11 cellular contexts compared by ENCODE assay signal in the genomic region with DNA sequence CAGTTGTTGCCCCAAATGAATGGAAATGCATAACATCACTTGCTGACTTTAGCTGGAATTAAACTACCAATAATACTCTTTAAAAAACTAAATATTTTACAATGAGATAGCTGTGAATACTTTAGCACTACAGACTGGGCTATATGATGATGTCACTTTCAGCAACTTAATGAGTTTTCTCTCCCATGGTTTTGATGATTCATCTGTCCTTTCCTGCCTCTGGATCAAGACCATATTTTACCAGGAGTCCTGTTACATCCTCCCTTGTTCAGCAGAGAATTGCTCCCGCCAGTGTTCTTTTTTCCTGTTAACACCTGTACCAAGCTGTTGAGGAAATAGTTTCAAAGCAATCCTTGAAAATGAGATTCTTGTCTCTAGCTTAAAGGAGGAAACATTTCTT.
DNase-seq lines count a peak whose midpoint lies in the region; ATAC-seq and TF ChIP-seq lines count a peak whose summit lies in the region.
"Had no signal": no experiment of that assay in that cellular context is flagged by ENCODE, and none has a peak within 500 bp of the region (broad histone marks: within the 10 kb centered on the region; RNA-seq: fewer than 3 reads in every experiment).

No MANE protein-coding gene starts in this region.

- H3K27me3 ChIP-seq in heart left ventricle = no peaks in the 10 kb centered on the region

- H3K9me3 ChIP-seq in heart left ventricle = no peaks in the 10 kb centered on the region
- H3K9me3 ChIP-seq: thoracic aorta had no signal

- no peak for DNase-seq in heart left ventricle
- no peak for DNase-seq in Right ventricle myocardium superior
- peak; percentile 73 for DNase-seq in SW480 (ENCODE audit: low spot score)
- DNase-seq in foreskin fibroblast = peak; percentile 68 to 83
- peak; percentile 57 for DNase-seq in stromal cell of bone marrow (ENCODE audit: low read depth)
- DNase-seq in coronary artery (ENCODE audit: low spot score) = no peak
- no peak for DNase-seq in putamen (ENCODE audit: low spot score)
- DNase-seq in NOMO-1 treated with DMSO at 0.1 percent for 48 hours (lab: John Stamatoyannopoulos, UW; ENCODE audit: unreplicated experiment) = no peak
- DNase-seq: NCI-H1694 had no signal

- no peak for TF ChIP-seq CTCF in heart left ventricle (IDR thresholded peaks at IDR 0.05)
- no peak for TF ChIP-seq CTCF in foreskin fibroblast (IDR thresholded peaks at IDR 0.05; ENCODE audit: low read depth, low read length)
- no peak for TF ChIP-seq CTCF in coronary artery (IDR thresholded peaks at IDR 0.05)

- ATAC-seq in heart left ventricle (peak in 3 of 4 donors; percentile 52 to 85 (median 66)), Right ventricle myocardium superior (ENCODE audit: poor library complexity) (no peak)
- ATAC-seq: activated CD4-positive, CD25-positive, alpha-beta regulatory T cell treated with anti-CD3 and anti-CD28 coated beads, Interleukin-2, amount 50 U/mL, for 24 hours had no signal

- WGBS in heart left ventricle, 4 donors = 58 to 69% (median 64%) methylated on average over 1 of the region's 1 CpG

- intact Hi-C loops in heart left ventricle (cut with DNase I) = no loop called here
- intact Hi-C loops in Right ventricle myocardium superior (cut with DNase I) = no loop called here

- no peaks in the 10 kb centered on the region for H3K36me3 ChIP-seq in heart left ventricle
- H3K36me3 ChIP-seq: thoracic aorta had no signal

- H3K4me1 ChIP-seq in heart left ventricle = peaks cover 0 to 37% (median 17%) of the 10 kb centered on the region in 12 donors

- H3K27ac ChIP-seq in heart left ventricle (peak overlapping the region in 1 of 12 donors; percentile 12), coronary artery (no peak overlapping the region)
- H3K27ac ChIP-seq: thoracic aorta had no signal

- no peak for TF ChIP-seq POLR2A in heart left ventricle (IDR thresholded peaks at IDR 0.05)

- no peak overlapping the region for H3K4me3 ChIP-seq in heart left ventricle
- H3K4me3 ChIP-seq in foreskin fibroblast (ENCODE audit: low read depth in 1 of 2, low read length in 2 of 2) = no peak overlapping the region
- H3K4me3 ChIP-seq in coronary artery = no peak overlapping the region
- H3K4me3 ChIP-seq: thoracic aorta had no signal

Comparison
In these comparisons a context has a peak if more than half of its experiments do, and no peak if none do; other contexts are left out.
1. DNase-seq: peak in SW480 (single experiment), foreskin fibroblast (2 of 2) and stromal cell of bone marrow (single experiment); none in heart left ventricle (0 of 5), Right ventricle myocardium superior (single experiment), coronary artery (single experiment), putamen (single experiment) and NOMO-1 treated with DMSO at 0.1 percent for 48 hours (single experiment).